ENCODE assay signal across 8 cellular contexts in genomic region chr4:48546336-48546735, GRCh38. TPM values are rescaled to one million over a fixed set of nuclear protein-coding genes. Genes with fewer than 3 reads are reported as not detected.
DNase-seq lines count a peak whose midpoint lies in the region; ATAC-seq and TF ChIP-seq lines count a peak whose summit lies in the region.

No MANE protein-coding gene starts in this region.

- H3K36me3 Mint-ChIP-seq in type B pancreatic cell = peaks cover 29% of the 10 kb centered on the region

- DNase-seq in NCI-H82 (lab: John Stamatoyannopoulos, UW) (peak; percentile 26), NCI-H82 treated with DMSO at 0.1 percent for 48 hours (lab: John Stamatoyannopoulos, UW; ENCODE audit: unreplicated experiment) (no peak), LoVo (ENCODE audit: low spot score) (peak; percentile 2), iPS-NIHi11 (ENCODE audit: low spot score) (peak; percentile 21), type B pancreatic cell (ENCODE audit: extremely low spot score, unreplicated experiment) (no peak), 8988T (no peak)
- peak; percentile 12 for DNase-seq in activated CD4-positive, alpha-beta T cell treated with anti-CD3 and anti-CD28 coated beads, Interleukin-2, amount 50 U/mL, for 1 hour

- H3K4me1 Mint-ChIP-seq in type B pancreatic cell (ENCODE audit: unreplicated experiment) = no peaks in the 10 kb centered on the region

- no peak for ATAC-seq in GM18520 (IDR thresholded peaks at IDR 0.05; ENCODE audit: unreplicated experiment)

- H3K27ac Mint-ChIP-seq in type B pancreatic cell = no peak overlapping the region

- no peaks in the 10 kb centered on the region for H3K9me3 Mint-ChIP-seq in type B pancreatic cell

- H3K4me3 Mint-ChIP-seq in type B pancreatic cell = no peak overlapping the region

- peak; percentile 83 for TF ChIP-seq CTCF in type B pancreatic cell (conservative IDR thresholded peaks at IDR 0.05)

- H3K27me3 Mint-ChIP-seq in type B pancreatic cell = no peaks in the 10 kb centered on the region

RNA-seq across cellular contexts. Expression of gene ZAR1, which starts 56.3 kb away (rescaled TPM):
- 0.57 TPM in 1 of 2 replicates, not detected in the other for total RNA-seq in type B pancreatic cell (ENCODE audit: low replicate concordance)

Comparison
In these comparisons a context has a peak if more than half of its experiments do, and no peak if none do; other contexts are left out.
1. DNase-seq: peak in NCI-H82 (single experiment), LoVo (single experiment), activated CD4-positive, alpha-beta T cell treated with anti-CD3 and anti-CD28 coated beads, Interleukin-2, amount 50 U/mL, for 1 hour (single experiment) and iPS-NIHi11 (single experiment); none in NCI-H82 treated with DMSO at 0.1 percent for 48 hours (single experiment), type B pancreatic cell (single experiment) and 8988T (single experiment).